17 cellular contexts compared by ENCODE assay signal in the genomic region with DNA sequence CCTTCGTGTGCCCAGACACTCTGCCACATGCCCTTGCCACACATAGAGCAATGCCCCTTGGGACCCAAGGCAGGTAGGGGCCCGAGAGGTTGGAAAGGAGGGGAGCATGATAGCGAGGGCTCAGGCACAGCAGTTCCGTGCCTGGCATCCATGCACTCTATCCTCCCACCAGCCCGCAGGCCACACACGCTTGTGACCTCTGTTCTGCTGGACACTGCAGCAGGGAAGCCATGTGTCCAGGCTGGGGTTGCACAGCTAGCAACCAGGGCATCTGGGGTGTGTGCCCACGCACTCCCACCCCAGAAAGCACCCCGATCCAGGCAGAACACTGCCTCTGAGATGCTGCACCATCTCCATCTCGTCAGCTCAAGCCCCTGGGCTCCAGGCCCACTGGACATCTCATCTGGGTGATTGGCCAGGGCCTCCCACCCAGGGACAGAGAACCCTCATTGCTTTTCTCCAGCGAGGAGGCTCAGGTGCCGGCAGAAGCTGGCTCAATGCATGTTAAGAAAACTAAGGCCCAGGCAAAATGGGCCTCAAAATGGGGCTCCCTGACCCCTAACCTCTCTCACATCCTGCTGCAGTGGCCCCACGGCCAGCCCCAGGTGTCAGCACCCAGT.
A peak's percentile ranks its signal among the peaks of the same experiment; 100 is the strongest.
DNase-seq lines count a peak whose midpoint lies in the region; ATAC-seq and TF ChIP-seq lines count a peak whose summit lies in the region.
"Had no signal": no experiment of that assay in that cellular context is flagged by ENCODE, and none has a peak within 500 bp of the region (broad histone marks: within the 10 kb centered on the region; RNA-seq: fewer than 3 reads in every experiment).

No MANE protein-coding gene starts in this region.

- no peaks in the 10 kb centered on the region for H3K27me3 ChIP-seq in DND-41 (ENCODE audit: insufficient read depth, low read length, poor library complexity)
- H3K27me3 ChIP-seq: BLaER1 had no signal

- peaks cover 21% of the 10 kb centered on the region for H3K4me1 ChIP-seq in DND-41 (ENCODE audit: insufficient read depth, low read length)

- H3K36me3 Mint-ChIP-seq in activated CD4-positive, alpha-beta T cell treated with anti-CD3 and anti-CD28 coated beads, Interleukin-2, amount 10 ng/mL, durations not matched to agents 7 days and 5 days (ENCODE audit: low read depth) = no peaks in the 10 kb centered on the region
- H3K36me3 Mint-ChIP-seq in osteocyte (ENCODE audit: unreplicated experiment) = no peaks in the 10 kb centered on the region
- H3K36me3 Mint-ChIP-seq: CD8-positive, alpha-beta memory T cell had no signal

- H3K79me2 ChIP-seq in DND-41 (ENCODE audit: insufficient read depth, low read length) = no peaks in the 10 kb centered on the region

- H3K4me3 ChIP-seq in DND-41 (ENCODE audit: low read depth in 1 of 2, low read length in 2 of 2) (no peak overlapping the region), coronary artery (no peak overlapping the region)
- H3K4me3 ChIP-seq: BLaER1 had no signal

- CTCF ChIA-PET in activated CD4-positive, alpha-beta T cell treated with anti-CD3 and anti-CD28 coated beads, Interleukin-2, amount 10 ng/mL, durations not matched to agents 7 days and 5 days (lab: Charles Lee) = no interaction called here

- H3K27ac Mint-ChIP-seq in activated CD4-positive, alpha-beta T cell treated with anti-CD3 and anti-CD28 coated beads, Interleukin-2, amount 10 ng/mL, durations not matched to agents 7 days and 5 days = no peak overlapping the region
- H3K27ac Mint-ChIP-seq in osteocyte (ENCODE audit: unreplicated experiment) = no peak overlapping the region
- H3K27ac Mint-ChIP-seq: CD8-positive, alpha-beta memory T cell; HFFc6 had no signal

- no peaks in the 10 kb centered on the region for H3K9me3 ChIP-seq in DND-41 (ENCODE audit: insufficient read depth, low read length, severe bottlenecking)
- H3K9me3 ChIP-seq: BLaER1, Caco-2 had no signal

- no peak overlapping the region for H2AFZ ChIP-seq in DND-41 (ENCODE audit: low read depth, low read length)

- TF ChIP-seq CTCF in DND-41 (IDR thresholded peaks at IDR 0.05; ENCODE audit: borderline replicate concordance, extremely low read depth, low read length, poor library complexity, severe bottlenecking) (no peak), coronary artery (IDR thresholded peaks at IDR 0.05) (no peak), osteocyte (IDR thresholded peaks at IDR 0.05) (no peak)

- H3K27me3 Mint-ChIP-seq in activated CD4-positive, alpha-beta T cell treated with anti-CD3 and anti-CD28 coated beads, Interleukin-2, amount 10 ng/mL, durations not matched to agents 7 days and 5 days = peaks cover 37% of the 10 kb centered on the region
- peaks cover 10% of the 10 kb centered on the region for H3K27me3 Mint-ChIP-seq in osteocyte (ENCODE audit: unreplicated experiment)

- H3K9me3 Mint-ChIP-seq in activated CD4-positive, alpha-beta T cell treated with anti-CD3 and anti-CD28 coated beads, Interleukin-2, amount 10 ng/mL, durations not matched to agents 7 days and 5 days = no peaks in the 10 kb centered on the region
- H3K9me3 Mint-ChIP-seq in osteocyte (ENCODE audit: unreplicated experiment) = no peaks in the 10 kb centered on the region
- H3K9me3 Mint-ChIP-seq: CD8-positive, alpha-beta memory T cell had no signal

- no peaks in the 10 kb centered on the region for H3K36me3 ChIP-seq in DND-41 (ENCODE audit: insufficient read depth, low read length)
- H3K36me3 ChIP-seq: BLaER1 had no signal

- DNase-seq in activated CD4-positive, alpha-beta T cell treated with anti-CD3 and anti-CD28 coated beads, Interleukin-2, amount 10 ng/mL, durations not matched to agents 7 days and 5 days = peak; percentile 5
- no peak for DNase-seq in activated CD4-positive, alpha-beta T cell treated with anti-CD3 and anti-CD28 coated beads, Interleukin-2, amount 50 U/mL, for 4 hours
- DNase-seq in DND-41 = peak; percentile 2
- DNase-seq in coronary artery (ENCODE audit: low spot score) = peak; percentile 41
- DNase-seq in osteocyte (ENCODE audit: extremely low spot score, unreplicated experiment) = peak; percentile 63
- DNase-seq in NCI-H1105 (lab: John Stamatoyannopoulos, UW) = no peak
- DNase-seq in NCI-H1092 treated with DMSO at 0.1 percent for 48 hours (lab: John Stamatoyannopoulos, UW) = no peak
- DNase-seq: AML-193; Caco-2; CD8-positive, alpha-beta memory T cell; GF-D8; HCEC 1CT; HFFc6 had no signal

- ATAC-seq in DND-41 (ENCODE audit: insufficient read depth, low read depth) = no peak
- no peak for ATAC-seq in HG02884 (IDR thresholded peaks at IDR 0.05; ENCODE audit: unreplicated experiment)

- H4K20me1 ChIP-seq in DND-41 (ENCODE audit: insufficient read depth, low read length) = no peaks in the 10 kb centered on the region

- H3K27ac ChIP-seq in DND-41 (ENCODE audit: low read length) (no peak overlapping the region), coronary artery (no peak overlapping the region)
- H3K27ac ChIP-seq: 22Rv1, BLaER1, HL-60 had no signal

- H3K4me1 Mint-ChIP-seq in activated CD4-positive, alpha-beta T cell treated with anti-CD3 and anti-CD28 coated beads, Interleukin-2, amount 10 ng/mL, durations not matched to agents 7 days and 5 days = peaks cover 26% of the 10 kb centered on the region
- no peaks in the 10 kb centered on the region for H3K4me1 Mint-ChIP-seq in osteocyte (ENCODE audit: unreplicated experiment)

- POLR2A ChIA-PET in activated CD4-positive, alpha-beta T cell treated with anti-CD3 and anti-CD28 coated beads, Interleukin-2, amount 10 ng/mL, durations not matched to agents 7 days and 5 days (lab: Charles Lee) = no interaction called here

- H3K4me3 Mint-ChIP-seq in activated CD4-positive, alpha-beta T cell treated with anti-CD3 and anti-CD28 coated beads, Interleukin-2, amount 10 ng/mL, durations not matched to agents 7 days and 5 days = no peak overlapping the region
- H3K4me3 Mint-ChIP-seq in osteocyte (ENCODE audit: unreplicated experiment) = no peak overlapping the region
- H3K4me3 Mint-ChIP-seq: CD8-positive, alpha-beta memory T cell; HFFc6 had no signal

- H3K4me2 ChIP-seq in DND-41 (ENCODE audit: insufficient read depth, low read length) = no peak overlapping the region

- no peak overlapping the region for H3K9ac ChIP-seq in DND-41 (ENCODE audit: low read depth, low read length)
- H3K9ac ChIP-seq: BLaER1 had no signal

Comparison
In these comparisons a context has a peak if more than half of its experiments do, and no peak if none do; other contexts are left out.
1. DNase-seq: peak in activated CD4-positive, alpha-beta T cell treated with anti-CD3 and anti-CD28 coated beads, Interleukin-2, amount 10 ng/mL, durations not matched to agents 7 days and 5 days (single experiment), DND-41 (single experiment), coronary artery (single experiment) and osteocyte (single experiment); none in activated CD4-positive, alpha-beta T cell treated with anti-CD3 and anti-CD28 coated beads, Interleukin-2, amount 50 U/mL, for 4 hours (0 of 2), NCI-H1105 (single experiment) and NCI-H1092 treated with DMSO at 0.1 percent for 48 hours (single experiment).